8 cellular contexts compared by ENCODE assay signal in the genomic region with DNA sequence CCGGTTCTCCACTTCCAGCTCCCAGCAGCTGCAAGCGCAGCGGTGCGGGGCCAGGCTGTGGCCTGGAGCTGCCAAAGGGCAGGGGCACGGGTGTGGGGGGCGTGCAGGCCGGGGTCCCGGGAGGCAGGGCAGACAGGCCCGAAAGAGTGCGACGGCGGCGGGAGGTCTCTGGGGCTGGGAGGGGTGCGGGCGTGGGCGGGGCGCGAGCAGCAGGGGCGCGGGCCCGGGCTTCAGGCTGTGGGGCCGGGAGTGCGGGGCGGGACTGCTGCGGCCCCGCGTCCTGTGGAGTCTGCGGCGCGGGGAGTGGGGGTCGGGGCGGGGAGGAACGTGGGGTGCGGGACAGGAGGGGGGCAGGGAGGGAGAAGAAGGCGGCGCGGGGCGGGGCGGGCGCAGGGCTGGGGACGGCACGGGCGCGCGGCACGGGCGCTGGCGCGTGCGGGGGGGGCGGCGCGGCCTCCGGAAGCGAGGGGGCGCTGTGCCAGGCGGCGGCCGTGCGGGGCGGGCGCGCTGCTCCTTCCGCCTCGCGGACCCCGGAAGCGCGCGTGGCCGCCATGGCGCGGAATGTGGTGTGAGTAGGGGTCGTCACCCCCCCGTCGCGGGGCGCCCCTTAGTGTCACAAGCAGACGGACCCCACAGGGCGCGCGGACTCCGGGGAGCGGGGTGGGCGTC. TPM values are rescaled to one million over a fixed set of nuclear protein-coding genes. Genes with fewer than 3 reads are reported as not detected.
A peak's percentile ranks its signal among the peaks of the same experiment; 100 is the strongest.
DNase-seq lines count a peak whose midpoint lies in the region; ATAC-seq, FAIRE-seq and TF ChIP-seq lines count a peak whose summit lies in the region.

A gene (plus strand): TSS at position 521 of the 669 bp plus-strand sequence. CDS start 31 bp downstream, at position 552.

- no peaks in the 10 kb centered on the region for H3K27me3 Mint-ChIP-seq in activated T-helper 1 cell treated with anti-CD3 and anti-CD28 coated beads, Interleukin-12 subunit alpha, Interleukin-12 subunit beta, Interleukin-2, Interleukin-4 antibody, amounts not matched to agents 30 ng/mL and 10 ng/mL and 1 ng/mL, durations not matched to agents 14 hours and 24 hours and 36 hours (ENCODE audit: insufficient read depth)
- H3K27me3 Mint-ChIP-seq in nephron progenitor cell (ENCODE audit: low read depth, poor library complexity): no peaks in the 10 kb centered on the region

- intact Hi-C loops in activated T-helper 1 cell treated with anti-CD3 and anti-CD28 coated beads, Interleukin-12 subunit alpha, Interleukin-12 subunit beta, Interleukin-2, Interleukin-4 antibody, amounts not matched to agents 30 ng/mL and 10 ng/mL and 1 ng/mL, durations not matched to agents 14 hours and 24 hours and 36 hours (cut with micrococcal nuclease): no loop called here

- H3K4me3 Mint-ChIP-seq in activated T-helper 1 cell treated with anti-CD3 and anti-CD28 coated beads, Interleukin-12 subunit alpha, Interleukin-12 subunit beta, Interleukin-2, Interleukin-4 antibody, amounts not matched to agents 30 ng/mL and 10 ng/mL and 1 ng/mL, durations not matched to agents 14 hours and 24 hours and 36 hours: no peak within 1 kb of the TSS
- H3K4me3 Mint-ChIP-seq in nephron progenitor cell: no peak within 1 kb of the TSS

- no peak within 1 kb of the TSS for H2AFZ ChIP-seq in keratinocyte (ENCODE audit: control insufficient read depth, low read length)

- no peaks in the 10 kb centered on the region for H3K4me1 Mint-ChIP-seq in activated T-helper 1 cell treated with anti-CD3 and anti-CD28 coated beads, Interleukin-12 subunit alpha, Interleukin-12 subunit beta, Interleukin-2, Interleukin-4 antibody, amounts not matched to agents 30 ng/mL and 10 ng/mL and 1 ng/mL, durations not matched to agents 14 hours and 24 hours and 36 hours (ENCODE audit: low read depth)
- peaks cover 20% of the 10 kb centered on the region for H3K4me1 Mint-ChIP-seq in nephron progenitor cell

- H3K27ac ChIP-seq in keratinocyte (ENCODE audit: control insufficient read depth, insufficient read depth, low read length): no peak within 1 kb of the TSS
- H3K27ac ChIP-seq in substantia nigra (ENCODE audit: low read depth, low read length, poor library complexity, severe bottlenecking): no peak within 1 kb of the TSS

- H4K20me1 ChIP-seq in keratinocyte (ENCODE audit: control insufficient read depth, extremely low read depth, insufficient read depth, low read length): no peaks in the 10 kb centered on the region

- dilution Hi-C loops in keratinocyte (cut with MboI; ENCODE audit: extremely low pct_ligation_motif_present, low sequenced_read_pairs): no loop called here

- no peaks in the 10 kb centered on the region for H3K9me1 ChIP-seq in keratinocyte (ENCODE audit: control insufficient read depth, extremely low read depth, insufficient read depth, low read length)

- no peaks in the 10 kb centered on the region for H3K27me3 ChIP-seq in keratinocyte (ENCODE audit: control insufficient read depth, extremely low read depth, insufficient read depth, low read length)

- H3K4me3 ChIP-seq in keratinocyte (ENCODE audit: control insufficient read depth in 2 of 3, extremely low read depth in 1 of 3, insufficient read depth in 2 of 3, low read depth in 1 of 3, low read length in 3 of 3): no peak within 1 kb of the TSS

- no peaks in the 10 kb centered on the region for H3K36me3 ChIP-seq in keratinocyte (ENCODE audit: control insufficient read depth in 2 of 2, extremely low read depth in 1 of 2, insufficient read depth in 2 of 2, low read length in 2 of 2)

- H3K9me3 Mint-ChIP-seq in activated T-helper 1 cell treated with anti-CD3 and anti-CD28 coated beads, Interleukin-12 subunit alpha, Interleukin-12 subunit beta, Interleukin-2, Interleukin-4 antibody, amounts not matched to agents 30 ng/mL and 10 ng/mL and 1 ng/mL, durations not matched to agents 14 hours and 24 hours and 36 hours: no peaks in the 10 kb centered on the region
- no peaks in the 10 kb centered on the region for H3K9me3 Mint-ChIP-seq in nephron progenitor cell

- H3K4me1 ChIP-seq in keratinocyte (ENCODE audit: control insufficient read depth, extremely low read depth, insufficient read depth, low read length): peaks cover 15% of the 10 kb centered on the region

- no peaks in the 10 kb centered on the region for H3K9me3 ChIP-seq in keratinocyte (ENCODE audit: control insufficient read depth, low read depth, low read length)

- no peaks in the 10 kb centered on the region for H3K79me2 ChIP-seq in keratinocyte (ENCODE audit: control insufficient read depth, insufficient read depth, low read length)

- no peak within 1 kb of the TSS for H3K27ac Mint-ChIP-seq in activated T-helper 1 cell treated with anti-CD3 and anti-CD28 coated beads, Interleukin-12 subunit alpha, Interleukin-12 subunit beta, Interleukin-2, Interleukin-4 antibody, amounts not matched to agents 30 ng/mL and 10 ng/mL and 1 ng/mL, durations not matched to agents 14 hours and 24 hours and 36 hours
- H3K27ac Mint-ChIP-seq in nephron progenitor cell: no peak within 1 kb of the TSS

- TF ChIP-seq CTCF in keratinocyte (optimal IDR thresholded peaks at IDR 0.05 in 1 of 3, IDR thresholded peaks at IDR 0.05 in 1 of 3, conservative IDR thresholded peaks at IDR 0.05 in 1 of 3; ENCODE audit: extremely low read depth in 1 of 3, insufficient read depth in 2 of 3, low read length in 3 of 3) (no peak), subcutaneous adipose tissue (IDR thresholded peaks at IDR 0.05; ENCODE audit: low read depth) (no peak), nephron progenitor cell (IDR thresholded peaks at IDR 0.05) (no peak)

- no peak for FAIRE-seq in keratinocyte (lab: Jason Lieb, UNC)

- ATAC-seq in HG02623 (IDR thresholded peaks at IDR 0.05; ENCODE audit: unreplicated experiment): peak; percentile 59
- ATAC-seq in GM18909 (IDR thresholded peaks at IDR 0.05; ENCODE audit: poor library complexity, unreplicated experiment): no peak

- no peak within 1 kb of the TSS for H3K4me2 ChIP-seq in keratinocyte (ENCODE audit: control insufficient read depth, extremely low read depth, insufficient read depth, low read depth, low read length)

- H3K36me3 Mint-ChIP-seq in activated T-helper 1 cell treated with anti-CD3 and anti-CD28 coated beads, Interleukin-12 subunit alpha, Interleukin-12 subunit beta, Interleukin-2, Interleukin-4 antibody, amounts not matched to agents 30 ng/mL and 10 ng/mL and 1 ng/mL, durations not matched to agents 14 hours and 24 hours and 36 hours (ENCODE audit: low read depth): no peaks in the 10 kb centered on the region
- no peaks in the 10 kb centered on the region for H3K36me3 Mint-ChIP-seq in nephron progenitor cell (ENCODE audit: low read depth)

- H3K9ac ChIP-seq in keratinocyte (ENCODE audit: control insufficient read depth, extremely low read depth, insufficient read depth, low read length): no peak within 1 kb of the TSS

- no peak for DNase-seq in activated T-helper 1 cell treated with anti-CD3 and anti-CD28 coated beads, Interleukin-12 subunit alpha, Interleukin-12 subunit beta, Interleukin-2, Interleukin-4 antibody, amounts not matched to agents 30 ng/mL and 10 ng/mL and 1 ng/mL, durations not matched to agents 14 hours and 24 hours and 36 hours (ENCODE audit: low spot score)
- DNase-seq in keratinocyte (ENCODE audit: low read depth, low spot score) (no peak), COLO668 (lab: John Stamatoyannopoulos, UW; ENCODE audit: unreplicated experiment) (no peak), nephron progenitor cell (no peak), substantia nigra (lab: John Stamatoyannopoulos, UW) (no peak)

RNA-seq across cellular contexts. Expression of the gene that starts here (rescaled TPM):
- 58.5 and 69.3 TPM in 2 replicates for total RNA-seq in activated T-helper 1 cell treated with anti-CD3 and anti-CD28 coated beads, Interleukin-12 subunit alpha, Interleukin-12 subunit beta, Interleukin-2, Interleukin-4 antibody, amounts not matched to agents 30 ng/mL and 10 ng/mL and 1 ng/mL, durations not matched to agents 14 hours and 24 hours and 36 hours
- 56.4 to 84.2 TPM (median 68.2 TPM) in 3 replicates for polyA plus RNA-seq in keratinocyte
- polyA plus RNA-seq in keratinocyte (2011; ENCODE audit: low read depth): 49.7 TPM
- 29.6 and 66.3 TPM in 2 replicates for polyA plus RNA-seq in keratinocyte (2011; cell fraction: cytosol; rRNA removed)
- polyA plus RNA-seq in keratinocyte (2011; cell fraction: nucleus; rRNA removed): 20.1 and 20.2 TPM in 2 replicates
- 47.9 and 101 TPM in 2 replicates for polyA plus RNA-seq in keratinocyte (2012; ENCODE audit: low replicate concordance)
- polyA minus RNA-seq in keratinocyte: 32.9 to 39.0 TPM (median 34.9 TPM) in 3 replicates
- polyA minus RNA-seq in keratinocyte (2011; cell fraction: cytosol; rRNA and poly(A)+ RNA removed): 90.7 TPM
- 6.9 and 7.1 TPM in 2 replicates for polyA minus RNA-seq in keratinocyte (2011; cell fraction: nucleus; rRNA and poly(A)+ RNA removed)
- 100 to 1,000 TPM; 113 to 142 (median 116) TPM for total RNA-seq in subcutaneous adipose tissue
